20 cellular contexts compared by ENCODE assay signal in the genomic region with DNA sequence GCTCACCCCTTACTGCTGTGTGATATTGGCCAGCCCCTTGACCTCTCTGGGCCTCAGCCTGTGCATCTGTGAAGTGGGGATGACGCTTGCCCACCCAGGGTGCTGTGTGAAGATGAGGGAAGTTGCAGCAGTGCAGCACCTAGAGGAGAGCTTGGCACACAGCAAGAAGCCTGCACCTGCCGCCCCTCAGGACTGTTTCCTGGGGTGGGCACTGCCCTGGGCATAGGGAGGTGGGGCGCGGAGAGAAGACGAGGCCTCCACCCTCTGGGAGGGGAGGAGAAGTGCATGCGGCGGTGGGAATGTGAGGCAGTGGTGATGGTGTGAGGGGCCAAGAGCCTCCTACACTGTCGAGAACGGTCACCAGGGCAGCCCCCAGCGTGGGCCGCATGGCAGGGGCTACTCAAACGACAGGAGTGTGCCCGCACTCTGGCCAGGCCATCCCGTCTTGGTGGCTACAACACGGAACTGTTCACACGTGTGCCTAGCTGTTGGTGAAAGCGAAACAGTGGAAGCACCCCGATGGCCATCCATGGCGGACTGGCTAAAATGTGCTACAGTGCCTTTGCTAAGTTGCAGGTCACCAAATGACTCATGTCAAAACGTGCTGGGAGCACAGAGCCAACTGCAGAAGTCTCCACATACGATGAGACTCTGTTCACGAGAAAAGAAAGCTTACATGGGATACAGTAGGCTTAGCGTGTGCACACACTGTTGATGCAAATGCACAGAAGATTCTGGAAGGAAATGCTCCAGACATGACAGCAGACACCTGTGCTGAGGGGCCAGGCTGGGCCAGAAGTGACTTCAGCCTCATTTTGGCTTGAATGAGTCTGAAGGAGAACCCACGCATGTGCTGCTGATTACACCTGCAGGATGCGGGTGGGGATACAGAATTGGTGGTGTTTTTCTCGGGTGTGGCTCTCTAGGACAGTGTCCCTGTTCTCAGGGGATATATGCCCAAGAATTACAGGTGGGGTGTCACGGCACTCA. TPM values are rescaled to one million over a fixed set of nuclear protein-coding genes. Genes with fewer than 3 reads are reported as not detected.
A peak's percentile ranks its signal among the peaks of the same experiment; 100 is the strongest.
DNase-seq lines count a peak whose midpoint lies in the region; ATAC-seq, FAIRE-seq and TF ChIP-seq lines count a peak whose summit lies in the region.
"Had no signal": no experiment of that assay in that cellular context is flagged by ENCODE, and none has a peak within 500 bp of the region (broad histone marks: within the 10 kb centered on the region; RNA-seq: fewer than 3 reads in every experiment).

No MANE protein-coding gene starts in this region.

- no peaks in the 10 kb centered on the region for H3K36me3 ChIP-seq in BLaER1
- no peaks in the 10 kb centered on the region for H3K36me3 ChIP-seq in WERI-Rb-1
- no peaks in the 10 kb centered on the region for H3K36me3 ChIP-seq in mucosa of descending colon (ENCODE audit: low read depth)
- H3K36me3 ChIP-seq: gastroesophageal sphincter, vagina had no signal

- no peaks in the 10 kb centered on the region for H3K9me3 ChIP-seq in BLaER1
- no peaks in the 10 kb centered on the region for H3K9me3 ChIP-seq in WERI-Rb-1 (ENCODE audit: severe bottlenecking)
- no peaks in the 10 kb centered on the region for H3K9me3 ChIP-seq in mucosa of descending colon
- H3K9me3 ChIP-seq: gastroesophageal sphincter, vagina had no signal

- H3K27ac ChIP-seq in BLaER1: no peak overlapping the region
- peak overlapping the region; percentile 97 for H3K27ac ChIP-seq in WERI-Rb-1
- H3K27ac ChIP-seq: dorsolateral prefrontal cortex, gastroesophageal sphincter, parathyroid adenoma, vagina had no signal

- TF ChIP-seq CTCF in WERI-Rb-1 (IDR thresholded peaks at IDR 0.05; ENCODE audit: low read depth, low read length): peak; percentile 9; the same call in 1 of the 2 replicates
- TF ChIP-seq CTCF in mucosa of descending colon (IDR thresholded peaks at IDR 0.05): no peak

- ATAC-seq in mucosa of descending colon: no peak

- peak overlapping the region; percentile 8; the same call in 1 of the 2 replicates for H3K4me2 ChIP-seq in BLaER1

- H3K27me3 ChIP-seq in BLaER1 (no peaks in the 10 kb centered on the region), WERI-Rb-1 (ENCODE audit: insufficient read depth, low read depth, severe bottlenecking) (no peaks in the 10 kb centered on the region)
- H3K27me3 ChIP-seq: dorsolateral prefrontal cortex, vagina had no signal

- no peak overlapping the region for H3K4me3 ChIP-seq in BLaER1
- H3K4me3 ChIP-seq in WERI-Rb-1 (ENCODE audit: low read depth, low read length): no peak overlapping the region
- no peak overlapping the region for H3K4me3 ChIP-seq in mucosa of descending colon
- H3K4me3 ChIP-seq: dorsolateral prefrontal cortex, gastroesophageal sphincter, lung, vagina had no signal

- H3K9ac ChIP-seq in BLaER1: no peak overlapping the region
- H3K9ac ChIP-seq: parathyroid adenoma had no signal

- peaks cover 68% of the 10 kb centered on the region for H3K4me1 ChIP-seq in BLaER1
- peaks cover 13% of the 10 kb centered on the region for H3K4me1 ChIP-seq in mucosa of descending colon (ENCODE audit: low read depth)
- H3K4me1 ChIP-seq: gastroesophageal sphincter had no signal

- FAIRE-seq in GM12892 (lab: Jason Lieb, UNC): peak; percentile 67
- FAIRE-seq: small intestine, TTC549 had no signal

- intact Hi-C loops in mucosa of descending colon (cut with DNase I, micrococcal nuclease): no loop called here

- no peak for TF ChIP-seq POLR2A in GM12892 (IDR thresholded peaks at IDR 0.05; ENCODE audit: low read depth, low read length)

- DNase-seq in GM12892 (ENCODE audit: insufficient read length) (no peak), WERI-Rb-1 (peak; percentile 9), mucosa of descending colon (peak in 2 of 3 donors; percentile 18 to 50), T1000 (lab: John Stamatoyannopoulos, UW) (no peak), HT-29 (ENCODE audit: low spot score) (no peak), NCI-H2107 (lab: John Stamatoyannopoulos, UW) (no peak)
- DNase-seq: activated CD4-positive, alpha-beta T cell treated with anti-CD3 and anti-CD28 coated beads, Interleukin-2, amount 50 U/mL, for 4 hours; Calu3; NCI-H1092 treated with DMSO at 0.1 percent for 48 hours; NCI-H2171; NCI-H748 treated with DMSO at 0.1 percent for 48 hours; small intestine; stimulated activated CD4-positive, alpha-beta T cell treated with anti-CD3 and anti-CD28 coated beads, Interleukin-4, amount 100 ng/mL, for 24 hours had no signal

- H4K20me1 ChIP-seq in BLaER1: no peaks in the 10 kb centered on the region

RNA-seq across cellular contexts. Expression of a gene that starts 40.4 kb away (rescaled TPM):
- 11.1 TPM for polyA plus RNA-seq in GM12892 (2012; ENCODE audit: missing spikeins)
- total RNA-seq in mucosa of descending colon: 10 to 100 TPM; 19.8 to 42.2 (median 21.9) TPM
- 3.6 and 4.8 TPM in 2 replicates for total RNA-seq in HT-29 (2014; rRNA removed; shearing (Covaris generic))

Comparison
In these comparisons a context has a peak if more than half of its experiments do, and no peak if none do; other contexts are left out.
1. DNase-seq: peak in WERI-Rb-1 (single experiment) and mucosa of descending colon (2 of 3); none in GM12892 (single experiment), T1000 (single experiment), HT-29 (single experiment) and NCI-H2107 (single experiment).